ENCODE assay signal across 8 cellular contexts in genomic region chr15:72141171-72142084, GRCh38.
DNase-seq lines count a peak whose midpoint lies in the region; ATAC-seq and TF ChIP-seq lines count a peak whose summit lies in the region.

No MANE protein-coding gene starts in this region.

- no peak overlapping the region for H3K27ac ChIP-seq in WERI-Rb-1

- H3K4me3 ChIP-seq in WERI-Rb-1 (ENCODE audit: low read depth, low read length) (no peak overlapping the region), foreskin fibroblast (ENCODE audit: low read depth in 1 of 2, low read length in 2 of 2) (no peak overlapping the region)

- TF ChIP-seq CTCF in GM13977 (IDR thresholded peaks at IDR 0.05; ENCODE audit: extremely low read depth, insufficient read depth, missing control alignments) (no peak), WERI-Rb-1 (IDR thresholded peaks at IDR 0.05; ENCODE audit: low read depth, low read length) (no peak), foreskin fibroblast (IDR thresholded peaks at IDR 0.05; ENCODE audit: low read depth, low read length) (no peak)

- H3K9me3 ChIP-seq in WERI-Rb-1 (ENCODE audit: severe bottlenecking), result no peaks in the 10 kb centered on the region

- DNase-seq in GM13977 (ENCODE audit: low spot score), result peak; percentile 83
- DNase-seq in iris pigment epithelial cell (ENCODE audit: low read depth), result peak; percentile 17
- DNase-seq in SW 1271 (lab: John Stamatoyannopoulos, UW), result no peak
- no peak for DNase-seq in WERI-Rb-1
- no peak for DNase-seq in foreskin fibroblast
- no peak for DNase-seq in NCI-H510A treated with DMSO at 0.1 percent for 48 hours (lab: John Stamatoyannopoulos, UW)

- H3K36me3 ChIP-seq in WERI-Rb-1, result no peaks in the 10 kb centered on the region

- H3K27me3 ChIP-seq in WERI-Rb-1 (ENCODE audit: insufficient read depth, low read depth, severe bottlenecking), result no peaks in the 10 kb centered on the region

- ATAC-seq in GM21528 (IDR thresholded peaks at IDR 0.05; ENCODE audit: low FRiP score, unreplicated experiment), result peak; percentile 99
- peak; percentile 99 for ATAC-seq in HG03571 (IDR thresholded peaks at IDR 0.05; ENCODE audit: unreplicated experiment)

- in situ Hi-C loops in GM13977 (cut with MboI; ENCODE audit: low pct_unique_long_range_greater_than_20kb, low sequenced_read_pairs, unreplicated experiment), result loop anchor here (10.0 kb wide), 1 partner anchor 337 kb away; no protein-coding TSS in a partner anchor

Comparison
In these comparisons a context has a peak if more than half of its experiments do, and no peak if none do; other contexts are left out.
1. DNase-seq: peak in GM13977 (single experiment) and iris pigment epithelial cell (single experiment); none in SW 1271 (0 of 2), WERI-Rb-1 (single experiment), foreskin fibroblast (0 of 2) and NCI-H510A treated with DMSO at 0.1 percent for 48 hours (single experiment).